1 cellular context compared by ENCODE assay signal in genomic region chr18:47930844-47931706, GRCh38.
TF ChIP-seq lines count a peak whose summit lies in the region.

No MANE protein-coding gene starts in this region.

TF ChIP-seq in HepG2, 621 proteins besides CTCF, POLR2A, EP300 and RAD21 (continued from another document and continues in another):
- TF ChIP-seq CEBPZ (IDR thresholded peaks at IDR 0.05; ENCODE audit: low read length) (no peak), ZFP91 (CRISPR knock-in tag; IDR thresholded peaks at IDR 0.05; ENCODE audit: borderline replicate concordance) (peak; percentile 90), PRDM10 (CRISPR knock-in tag; IDR thresholded peaks at IDR 0.05; ENCODE audit: low read depth) (no peak), MLLT10 (CRISPR knock-in tag; IDR thresholded peaks at IDR 0.05) (no peak), ZNF451 (CRISPR knock-in tag; IDR thresholded peaks at IDR 0.05) (no peak), ZNF264 (CRISPR knock-in tag; IDR thresholded peaks at IDR 0.05) (peak; percentile 89; the same call in 1 of the 2 replicates), MIER3 (CRISPR knock-in tag; IDR thresholded peaks at IDR 0.05; ENCODE audit: borderline replicate concordance) (no peak), IRX3 (CRISPR knock-in tag; IDR thresholded peaks at IDR 0.05; ENCODE audit: borderline replicate concordance, low read depth) (peak; percentile 93), NKX3-1 (CRISPR knock-in tag; IDR thresholded peaks at IDR 0.05) (peak; percentile 97), AFF4 (CRISPR knock-in tag; IDR thresholded peaks at IDR 0.05) (no peak), HIC2 (CRISPR knock-in tag; IDR thresholded peaks at IDR 0.05; ENCODE audit: low read depth) (no peak), HMG20B (CRISPR knock-in tag; conservative IDR thresholded peaks at IDR 0.05) (no peak), AGO2 (optimal IDR thresholded peaks at IDR 0.05; ENCODE audit: low read depth, low read length) (peak; percentile 78), ZSCAN25 (CRISPR knock-in tag; IDR thresholded peaks at IDR 0.05) (peak; percentile 71; the same call in 1 of the 2 replicates), FOXA1 (IDR thresholded peaks at IDR 0.05) (no peak), FOXA1 (CRISPR knock-in tag; IDR thresholded peaks at IDR 0.05) (peak; percentile 37; the same call in 1 of the 2 replicates), MEF2D (CRISPR knock-in tag; IDR thresholded peaks at IDR 0.05) (no peak), NFAT5 (CRISPR knock-in tag; IDR thresholded peaks at IDR 0.05) (peak; percentile 94), DPF2 (CRISPR knock-in tag; IDR thresholded peaks at IDR 0.05; ENCODE audit: borderline replicate concordance, low read depth) (no peak), PAF1 (CRISPR knock-in tag; IDR thresholded peaks at IDR 0.05) (no peak), ZNF510 (CRISPR knock-in tag; IDR thresholded peaks at IDR 0.05; ENCODE audit: low read depth) (no peak), ZNF850 (CRISPR knock-in tag; conservative IDR thresholded peaks at IDR 0.05) (no peak; the same call in 1 of the 2 replicates), KLF9 (CRISPR knock-in tag; IDR thresholded peaks at IDR 0.05; ENCODE audit: low read depth) (no peak), ELF1 (CRISPR knock-in tag; IDR thresholded peaks at IDR 0.05) (no peak), MTF2 (CRISPR knock-in tag; IDR thresholded peaks at IDR 0.05; ENCODE audit: borderline replicate concordance) (no peak), SYNCRIP (IDR thresholded peaks at IDR 0.05; ENCODE audit: insufficient read depth, low read depth, low read length) (no peak), ZNF274 (CRISPR knock-in tag; IDR thresholded peaks at IDR 0.05) (peak; percentile 94), TRIM24 (CRISPR knock-in tag; IDR thresholded peaks at IDR 0.05) (no peak), TGIF2 (CRISPR knock-in tag; IDR thresholded peaks at IDR 0.05) (no peak), BORCS8-MEF2B (CRISPR knock-in tag; IDR thresholded peaks at IDR 0.05) (peak; percentile 96), ZNF260 (CRISPR knock-in tag; IDR thresholded peaks at IDR 0.05; ENCODE audit: borderline replicate concordance, low read depth) (no peak), BCL6 (CRISPR knock-in tag; IDR thresholded peaks at IDR 0.05) (no peak), ZFP37 (CRISPR knock-in tag; IDR thresholded peaks at IDR 0.05; ENCODE audit: borderline replicate concordance) (peak; percentile 88; the same call in 1 of the 2 replicates), SKIL (CRISPR knock-in tag; IDR thresholded peaks at IDR 0.05; ENCODE audit: borderline replicate concordance) (0 out of 2 replicates have a peak, but pooled peaks have one; percentile 38), SMC3 (IDR thresholded peaks at IDR 0.05; ENCODE audit: low read length) (no peak), TCF12 (IDR thresholded peaks at IDR 0.05) (no peak), TCF12 (CRISPR knock-in tag; IDR thresholded peaks at IDR 0.05) (peak; percentile 88), ATRX (CRISPR knock-in tag; IDR thresholded peaks at IDR 0.05; ENCODE audit: borderline replicate concordance) (no peak), SRF (IDR thresholded peaks at IDR 0.05; ENCODE audit: low read depth, low read length) (no peak), THAP11 (CRISPR knock-in tag; IDR thresholded peaks at IDR 0.05) (peak; percentile 57; the same call in 1 of the 2 replicates), SMARCE1 (IDR thresholded peaks at IDR 0.05; ENCODE audit: borderline replicate concordance) (no peak), REL (CRISPR knock-in tag; conservative IDR thresholded peaks at IDR 0.05) (peak; percentile 93), GPN1 (CRISPR knock-in tag; IDR thresholded peaks at IDR 0.05; ENCODE audit: borderline replicate concordance) (no peak)
